In the genomic region with DNA sequence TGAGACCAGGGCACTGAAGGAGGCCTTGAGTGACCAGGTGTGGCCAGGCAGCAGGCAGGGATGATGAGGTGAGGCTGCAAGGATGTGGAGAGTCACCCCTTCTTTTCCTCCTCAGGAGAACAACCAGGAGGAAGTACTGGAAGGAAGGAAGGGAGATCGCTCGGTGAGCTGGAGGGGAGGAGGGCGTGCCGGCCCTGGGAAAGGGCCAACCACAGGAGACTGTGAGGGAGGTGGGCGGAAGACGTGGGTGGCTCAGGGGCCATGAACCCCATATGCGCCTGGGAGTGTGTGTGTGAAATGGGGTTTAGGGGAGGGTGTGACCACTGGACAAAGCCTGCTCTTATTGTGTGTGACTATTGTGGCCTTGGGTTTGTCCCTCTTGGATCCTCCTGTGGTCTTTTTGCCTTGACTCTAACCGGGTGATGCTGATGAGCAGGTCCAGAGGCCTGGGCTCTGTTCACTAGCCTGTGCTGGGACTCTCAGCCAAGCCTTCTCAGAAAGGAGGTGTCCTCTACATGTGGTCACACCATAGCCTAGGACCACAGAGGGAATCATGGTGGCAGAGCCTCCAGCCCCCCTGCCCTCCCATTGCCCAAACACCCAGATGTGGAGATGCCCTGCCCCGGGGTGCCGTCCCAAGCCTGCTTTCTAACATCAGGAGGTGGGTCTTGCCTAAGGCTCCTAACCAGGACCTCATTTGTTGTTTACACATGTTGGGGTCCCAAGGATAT, we compare ENCODE assay signal across 19 cellular contexts. TPM values are rescaled to one million over a fixed set of nuclear protein-coding genes. Genes with fewer than 3 reads are reported as not detected.
"Had no signal": no experiment of that assay in that cellular context is flagged by ENCODE, and none has a peak within 500 bp of the region (broad histone marks: within the 10 kb centered on the region; RNA-seq: fewer than 3 reads in every experiment).

No MANE protein-coding gene starts in this region.

- H3K27ac Mint-ChIP-seq: activated CD8-positive, alpha-beta T cell treated with anti-CD3 and anti-CD28 coated beads for 36 hours; activated naive CD8-positive, alpha-beta T cell treated with anti-CD3 and anti-CD28 coated beads, Interleukin-2, amount 50 U/mL, for 24 hours; activated T-helper 1 cell treated with anti-CD3 and anti-CD28 coated beads, Interleukin-12 subunit alpha, Interleukin-12 subunit beta, Interleukin-2, Interleukin-4 antibody, amounts not matched to agents 30 ng/mL and 10 ng/mL and 1 ng/mL, durations not matched to agents 14 hours and 24 hours and 36 hours; memory B cell; natural killer cell; T-helper 1 cell treated with Interleukin-12 subunit alpha and Interleukin-12 subunit beta and Interleukin-4 antibody, amounts not matched to agents 30 μg/mL and 1 μg/mL, for 36 hours; WTC11 had no signal

- ATAC-seq: activated CD8-positive, alpha-beta T cell treated with anti-CD3 and anti-CD28 coated beads for 36 hours; activated naive CD8-positive, alpha-beta T cell treated with anti-CD3 and anti-CD28 coated beads, Interleukin-2, amount 50 U/mL, for 24 hours; left lung; natural killer cell; psoas muscle; right lobe of liver had no signal

- H3K27ac ChIP-seq: esophagus squamous epithelium, hepatocyte, left lung, psoas muscle, right lobe of liver, tibial nerve had no signal

- H3K36me3 Mint-ChIP-seq: memory B cell, natural killer cell, WTC11 had no signal

- H3K4me3 Mint-ChIP-seq: activated CD8-positive, alpha-beta T cell treated with anti-CD3 and anti-CD28 coated beads for 36 hours; activated naive CD8-positive, alpha-beta T cell treated with anti-CD3 and anti-CD28 coated beads, Interleukin-2, amount 50 U/mL, for 24 hours; activated T-helper 1 cell treated with anti-CD3 and anti-CD28 coated beads, Interleukin-12 subunit alpha, Interleukin-12 subunit beta, Interleukin-2, Interleukin-4 antibody, amounts not matched to agents 30 ng/mL and 10 ng/mL and 1 ng/mL, durations not matched to agents 14 hours and 24 hours and 36 hours; memory B cell; natural killer cell; T-helper 1 cell treated with Interleukin-12 subunit alpha and Interleukin-12 subunit beta and Interleukin-4 antibody, amounts not matched to agents 30 μg/mL and 1 μg/mL, for 36 hours; WTC11 had no signal

- H3K36me3 ChIP-seq: esophagus squamous epithelium, left lung, right lobe of liver, tibial nerve had no signal

- H3K4me3 ChIP-seq: esophagus squamous epithelium, hepatocyte, left lung, psoas muscle, right lobe of liver, smooth muscle cell, tibial nerve had no signal

- H3K9me3 Mint-ChIP-seq: activated CD8-positive, alpha-beta T cell treated with anti-CD3 and anti-CD28 coated beads for 36 hours; activated naive CD8-positive, alpha-beta T cell treated with anti-CD3 and anti-CD28 coated beads, Interleukin-2, amount 50 U/mL, for 24 hours; activated T-helper 1 cell treated with anti-CD3 and anti-CD28 coated beads, Interleukin-12 subunit alpha, Interleukin-12 subunit beta, Interleukin-2, Interleukin-4 antibody, amounts not matched to agents 30 ng/mL and 10 ng/mL and 1 ng/mL, durations not matched to agents 14 hours and 24 hours and 36 hours; memory B cell; natural killer cell; T-helper 1 cell treated with Interleukin-12 subunit alpha and Interleukin-12 subunit beta and Interleukin-4 antibody, amounts not matched to agents 30 μg/mL and 1 μg/mL, for 36 hours had no signal

- H3K9me3 ChIP-seq: esophagus squamous epithelium, left lung, psoas muscle, right lobe of liver, tibial nerve had no signal

- H3K4me1 ChIP-seq: left lung, psoas muscle, right lobe of liver had no signal

- H3K27me3 ChIP-seq: hepatocyte, right lobe of liver, tibial nerve had no signal

- DNase-seq: activated CD4-positive, alpha-beta T cell treated with anti-CD3 and anti-CD28 coated beads for 48 hours; activated CD8-positive, alpha-beta T cell treated with anti-CD3 and anti-CD28 coated beads for 36 hours; activated naive CD4-positive, alpha-beta T cell treated with Interleukin-2 at 50 U/mL for 16 hours; activated naive CD8-positive, alpha-beta T cell treated with anti-CD3 and anti-CD28 coated beads, Interleukin-2, amount 50 U/mL, for 24 hours; effector CD4-positive, alpha-beta T cell; esophagus squamous epithelium; left lung; natural killer cell; occipital lobe; psoas muscle; right lobe of liver; SIG-M5 had no signal

- H3K4me1 Mint-ChIP-seq: activated naive CD8-positive, alpha-beta T cell treated with anti-CD3 and anti-CD28 coated beads, Interleukin-2, amount 50 U/mL, for 24 hours; memory B cell; natural killer cell; WTC11 had no signal

RNA-seq across cellular contexts. Expression of a gene that starts 41.3 kb away (rescaled TPM):
- total RNA-seq: natural killer cell had no signal
